19 cellular contexts compared by ENCODE assay signal in genomic region chr1:225711236-225711937, GRCh38. TPM values are rescaled to one million over a fixed set of nuclear protein-coding genes. Genes with fewer than 3 reads are reported as not detected.
"Had no signal": no experiment of that assay in that cellular context is flagged by ENCODE, and none has a peak within 500 bp of the region (broad histone marks: within the 10 kb centered on the region; RNA-seq: fewer than 3 reads in every experiment).

No MANE protein-coding gene starts in this region.

- H3K27me3 ChIP-seq: breast epithelium, dorsolateral prefrontal cortex, right lobe of liver, upper lobe of left lung had no signal

- H3K27ac ChIP-seq: dorsolateral prefrontal cortex, prostate gland, right lobe of liver, upper lobe of left lung had no signal

- H3K27me3 Mint-ChIP-seq: activated naive CD8-positive, alpha-beta T cell; activated T-cell treated with anti-CD3 and anti-CD28 coated beads, Interleukin-2, amount 50 U/mL, for 24 hours had no signal

- H3K9me3 Mint-ChIP-seq: activated T-cell treated with anti-CD3 and anti-CD28 coated beads, Interleukin-2, amount 50 U/mL, for 24 hours; memory B cell; nephron; T-helper 2 cell treated with Interferon-gamma antibody and Interleukin-4, amounts not matched to agents 5 μg/mL and 100 μg/mL, for 36 hours had no signal

- DNase-seq: activated CD4-positive, alpha-beta T cell treated with anti-CD3 and anti-CD28 coated beads, Interleukin-2, amount 50 U/mL, for 4 hours; activated CD4-positive, CD25-positive, alpha-beta regulatory T cell treated with anti-CD3 and anti-CD28 coated beads, Interleukin-2, amount 50 U/mL, for 72 hours; activated CD8-positive, alpha-beta memory T cell treated with anti-CD3 and anti-CD28 coated beads, Interleukin-2, amount 10 ng/mL, durations not matched to agents 7 days and 5 days; activated effector memory CD4-positive, alpha-beta T cell treated with anti-CD3 and anti-CD28 coated beads, Interleukin-2, amount 50 U/mL, for 16 hours; activated T-cell treated with anti-CD3 and anti-CD28 coated beads, Interleukin-2, amount 50 U/mL, for 24 hours; dorsolateral prefrontal cortex; glutamatergic neuron; right lobe of liver; stimulated activated CD4-positive, alpha-beta T cell treated with anti-CD3 and anti-CD28 coated beads, Interleukin-12 subunit alpha, Interleukin-12 subunit beta, amount 100 ng/mL, for 4 hours; stimulated activated CD4-positive, alpha-beta T cell treated with anti-CD3 and anti-CD28 coated beads, Interleukin-2, amount 100 ng/mL, for 48 hours; stimulated activated naive CD4-positive, alpha-beta T cell treated with Interleukin-2 at 50 U/mL for 16 hours; upper lobe of left lung had no signal

- H3K9me3 ChIP-seq: breast epithelium, prostate gland, right lobe of liver, upper lobe of left lung had no signal

- H3K36me3 Mint-ChIP-seq: activated CD8-positive, alpha-beta memory T cell treated with anti-CD3 and anti-CD28 coated beads, Interleukin-2, amount 10 ng/mL, durations not matched to agents 7 days and 5 days; activated naive CD8-positive, alpha-beta T cell; memory B cell had no signal

- H3K36me3 ChIP-seq: breast epithelium, prostate gland, right lobe of liver, upper lobe of left lung had no signal

- H3K4me3 Mint-ChIP-seq: activated CD8-positive, alpha-beta memory T cell treated with anti-CD3 and anti-CD28 coated beads, Interleukin-2, amount 10 ng/mL, durations not matched to agents 7 days and 5 days; activated naive CD8-positive, alpha-beta T cell; activated T-cell treated with anti-CD3 and anti-CD28 coated beads, Interleukin-2, amount 50 U/mL, for 24 hours; memory B cell; nephron; T-helper 2 cell treated with Interferon-gamma antibody and Interleukin-4, amounts not matched to agents 5 μg/mL and 100 μg/mL, for 36 hours had no signal

- H3K4me3 ChIP-seq: breast epithelium, dorsolateral prefrontal cortex, prostate gland, right lobe of liver, upper lobe of left lung had no signal

- FAIRE-seq: endometrium had no signal

- H3K27ac Mint-ChIP-seq: activated CD8-positive, alpha-beta memory T cell treated with anti-CD3 and anti-CD28 coated beads, Interleukin-2, amount 10 ng/mL, durations not matched to agents 7 days and 5 days; activated naive CD8-positive, alpha-beta T cell; activated T-cell treated with anti-CD3 and anti-CD28 coated beads, Interleukin-2, amount 50 U/mL, for 24 hours; memory B cell; T-helper 2 cell treated with Interferon-gamma antibody and Interleukin-4, amounts not matched to agents 5 μg/mL and 100 μg/mL, for 36 hours had no signal

- H3K4me1 ChIP-seq: breast epithelium, right lobe of liver had no signal

- H3K4me1 Mint-ChIP-seq: activated CD8-positive, alpha-beta memory T cell treated with anti-CD3 and anti-CD28 coated beads, Interleukin-2, amount 10 ng/mL, durations not matched to agents 7 days and 5 days; memory B cell had no signal

- ATAC-seq: activated CD8-positive, alpha-beta memory T cell treated with anti-CD3 and anti-CD28 coated beads, Interleukin-2, amount 10 ng/mL, durations not matched to agents 7 days and 5 days had no signal

RNA-seq across cellular contexts. Expression of gene ENAH, which starts 58.5 kb away (rescaled TPM):
- total RNA-seq: activated CD8-positive, alpha-beta memory T cell treated with anti-CD3 and anti-CD28 coated beads, Interleukin-2, amount 10 ng/mL, durations not matched to agents 7 days and 5 days had no signal
